In genomic region chr7:76395605-76396004, GRCh38 we compare ENCODE assay signal across 2 cellular contexts. TPM values are rescaled to one million over a fixed set of nuclear protein-coding genes. Genes with fewer than 3 reads are reported as not detected.
"Had no signal": no experiment of that assay in that cellular context is flagged by ENCODE, and none has a peak within 500 bp of the region (broad histone marks: within the 10 kb centered on the region; RNA-seq: fewer than 3 reads in every experiment).

No MANE protein-coding gene starts in this region.

RNA-seq across cellular contexts. Expression of gene ZP3, which starts 29.1 kb away (rescaled TPM):
- total RNA-seq: hepatocyte, left ventricle myocardium superior had no signal
- polyA plus RNA-seq: hepatocyte had no signal
